ENCODE assay signal across 21 cellular contexts in genomic region chr12:100468126-100468525, GRCh38. TPM values are rescaled to one million over a fixed set of nuclear protein-coding genes. Genes with fewer than 3 reads are reported as not detected.
A peak's percentile ranks its signal among the peaks of the same experiment; 100 is the strongest.
DNase-seq lines count a peak whose midpoint lies in the region; ATAC-seq and TF ChIP-seq lines count a peak whose summit lies in the region.
"Had no signal": no experiment of that assay in that cellular context is flagged by ENCODE, and none has a peak within 500 bp of the region (broad histone marks: within the 10 kb centered on the region; RNA-seq: fewer than 3 reads in every experiment).

No MANE protein-coding gene starts in this region.

- H3K9me3 ChIP-seq in HAP-1 (no peaks in the 10 kb centered on the region), neural progenitor cell (ENCODE audit: low read depth) (no peaks in the 10 kb centered on the region), SJCRH30 (replicated peaks) (no peaks in the 10 kb centered on the region)
- H3K9me3 ChIP-seq: BE2C, BLaER1, Caco-2 had no signal

- H3K36me3 ChIP-seq in HAP-1 (replicated peaks) (no peaks in the 10 kb centered on the region), neural progenitor cell (no peaks in the 10 kb centered on the region), SJCRH30 (no peaks in the 10 kb centered on the region)
- H3K36me3 ChIP-seq: BE2C, BLaER1 had no signal

- H3K4me1 ChIP-seq in HAP-1 (peaks cover 19% of the 10 kb centered on the region), neural progenitor cell (peaks cover 11% of the 10 kb centered on the region), SJCRH30 (no peaks in the 10 kb centered on the region)
- H3K4me1 ChIP-seq: BE2C, BLaER1, Caco-2 had no signal

- no peak overlapping the region for H3K4me2 ChIP-seq in neural progenitor cell
- H3K4me2 ChIP-seq: BLaER1 had no signal

- no peak for TF ChIP-seq CTCF in neural progenitor cell (IDR thresholded peaks at IDR 0.05)

- no peaks in the 10 kb centered on the region for H3K79me2 ChIP-seq in neural progenitor cell (ENCODE audit: low read depth)

- no peak overlapping the region for H3K9ac ChIP-seq in neural progenitor cell
- H3K9ac ChIP-seq: BLaER1 had no signal

- no peak for ATAC-seq in GM18868 (IDR thresholded peaks at IDR 0.05; ENCODE audit: unreplicated experiment)

- H3K27me3 Mint-ChIP-seq in neural progenitor cell (ENCODE audit: insufficient read depth, low read depth): no peaks in the 10 kb centered on the region
- H3K27me3 Mint-ChIP-seq: CD4-positive, CD25-positive, alpha-beta regulatory T cell had no signal

- in situ Hi-C loops in HAP-1 (cut with MboI; ENCODE audit: low sequenced_read_pairs): no loop called here

- peak; percentile 38 to 56 for DNase-seq in HAP-1 (ENCODE audit: low spot score in 2 of 2)
- peak; percentile 11 for DNase-seq in iPS-NIHi11 (ENCODE audit: low spot score)
- peak; percentile 53 for DNase-seq in neural progenitor cell (ENCODE audit: low spot score)
- DNase-seq in SJCRH30: no peak
- DNase-seq in anterior cingulate cortex (lab: John Stamatoyannopoulos, UW): no peak
- no peak for DNase-seq in COLO668 (lab: John Stamatoyannopoulos, UW; ENCODE audit: unreplicated experiment)
- DNase-seq: 8988T; ACHN; BE2C; C1 segment of cervical spinal cord; Caco-2; Calu3; CD4-positive, alpha-beta memory T cell; CD4-positive, CD25-positive, alpha-beta regulatory T cell; CD8-positive, alpha-beta memory T cell; DMS79 treated with DMSO at 0.1 percent for 48 hours; GF-D8 had no signal

- H3K4me1 Mint-ChIP-seq in neural progenitor cell: no peaks in the 10 kb centered on the region
- H3K4me1 Mint-ChIP-seq: CD14-positive monocyte; CD4-positive, alpha-beta memory T cell; CD4-positive, CD25-positive, alpha-beta regulatory T cell; CD8-positive, alpha-beta memory T cell had no signal

- no peaks in the 10 kb centered on the region for H4K20me1 ChIP-seq in neural progenitor cell (ENCODE audit: low read depth)
- H4K20me1 ChIP-seq: BLaER1 had no signal

- H3K27me3 ChIP-seq in HAP-1 (ENCODE audit: low read depth) (no peaks in the 10 kb centered on the region), neural progenitor cell (no peaks in the 10 kb centered on the region), SJCRH30 (no peaks in the 10 kb centered on the region)
- H3K27me3 ChIP-seq: BE2C, BLaER1 had no signal

- no peak overlapping the region for H3K27ac Mint-ChIP-seq in neural progenitor cell
- H3K27ac Mint-ChIP-seq: CD14-positive monocyte; CD4-positive, alpha-beta memory T cell; CD4-positive, CD25-positive, alpha-beta regulatory T cell; CD8-positive, alpha-beta memory T cell had no signal

- H2AFZ ChIP-seq in neural progenitor cell (replicated peaks): no peak overlapping the region

- H3K4me3 Mint-ChIP-seq in neural progenitor cell: no peak overlapping the region
- H3K4me3 Mint-ChIP-seq: CD14-positive monocyte; CD4-positive, alpha-beta memory T cell; CD4-positive, CD25-positive, alpha-beta regulatory T cell; CD8-positive, alpha-beta memory T cell had no signal

- H3F3A ChIP-seq in neural progenitor cell (ENCODE audit: low read depth): peaks cover 13% of the 10 kb centered on the region

- H3K27ac ChIP-seq in neural progenitor cell (peak overlapping the region; percentile 17), SJCRH30 (no peak overlapping the region)
- H3K27ac ChIP-seq: BLaER1 had no signal

- H3K36me3 Mint-ChIP-seq in neural progenitor cell: no peaks in the 10 kb centered on the region
- H3K36me3 Mint-ChIP-seq: CD14-positive monocyte; CD4-positive, alpha-beta memory T cell; CD4-positive, CD25-positive, alpha-beta regulatory T cell; CD8-positive, alpha-beta memory T cell had no signal

- H3K4me3 ChIP-seq in HAP-1 (no peak overlapping the region), neural progenitor cell (no peak overlapping the region), SJCRH30 (no peak overlapping the region)
- H3K4me3 ChIP-seq: BLaER1 had no signal

- H3K9me3 Mint-ChIP-seq in neural progenitor cell: no peaks in the 10 kb centered on the region
- H3K9me3 Mint-ChIP-seq: CD8-positive, alpha-beta memory T cell had no signal

RNA-seq across cellular contexts. Expression of gene NR1H4, which starts 5.5 kb away (rescaled TPM):
- total RNA-seq in neural progenitor cell (ENCODE audit: low replicate concordance): not detected in 2 replicates
- not detected in 2 replicates for total RNA-seq in SJCRH30 (2014; rRNA removed; shearing (Covaris generic))
- total RNA-seq: A673; Caco-2; CD4-positive, alpha-beta memory T cell; CD4-positive, CD25-positive, alpha-beta regulatory T cell; CD8-positive, alpha-beta memory T cell had no signal

Comparison
In these comparisons a context has a peak if more than half of its experiments do, and no peak if none do; other contexts are left out.
1. DNase-seq: peak in HAP-1 (2 of 2), iPS-NIHi11 (single experiment) and neural progenitor cell (single experiment); none in SJCRH30 (0 of 2), anterior cingulate cortex (0 of 58) and COLO668 (single experiment).